1 cellular context compared by ENCODE assay signal in genomic region chr1:72282690-72283203, GRCh38.
A peak's percentile ranks its signal among the peaks of the same experiment; 100 is the strongest.
TF ChIP-seq lines count a peak whose summit lies in the region.

No MANE protein-coding gene starts in this region.

TF ChIP-seq in H1, 55 proteins besides CTCF, POLR2A, EP300 and RAD21 (continued from another document):
- no peak for TF ChIP-seq KDM5A (IDR thresholded peaks at IDR 0.05; ENCODE audit: low read length)
- TF ChIP-seq SRF (IDR thresholded peaks at IDR 0.05; ENCODE audit: low read depth, low read length): no peak
- TF ChIP-seq TBP (IDR thresholded peaks at IDR 0.05; ENCODE audit: low read depth, low read length): peak; percentile 67; the same call in 1 of the 2 replicates
- TF ChIP-seq RNF2 (IDR thresholded peaks at IDR 0.05; ENCODE audit: borderline replicate concordance, low read depth, low read length, missing control alignments, poor library complexity, severe bottlenecking): no peak
- TF ChIP-seq, protein P1, sequence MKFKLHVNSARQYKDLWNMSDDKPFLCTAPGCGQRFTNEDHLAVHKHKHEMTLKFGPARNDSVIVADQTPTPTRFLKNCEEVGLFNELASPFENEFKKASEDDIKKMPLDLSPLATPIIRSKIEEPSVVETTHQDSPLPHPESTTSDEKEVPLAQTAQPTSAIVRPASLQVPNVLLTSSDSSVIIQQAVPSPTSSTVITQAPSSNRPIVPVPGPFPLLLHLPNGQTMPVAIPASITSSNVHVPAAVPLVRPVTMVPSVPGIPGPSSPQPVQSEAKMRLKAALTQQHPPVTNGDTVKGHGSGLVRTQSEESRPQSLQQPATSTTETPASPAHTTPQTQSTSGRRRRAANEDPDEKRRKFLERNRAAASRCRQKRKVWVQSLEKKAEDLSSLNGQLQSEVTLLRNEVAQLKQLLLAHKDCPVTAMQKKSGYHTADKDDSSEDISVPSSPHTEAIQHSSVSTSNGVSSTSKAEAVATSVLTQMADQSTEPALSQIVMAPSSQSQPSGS (IDR thresholded peaks at IDR 0.05; ENCODE audit: low read length): no peak
- no peak for TF ChIP-seq POU5F1 (IDR thresholded peaks at IDR 0.05; ENCODE audit: low read depth, low read length)
- TF ChIP-seq BCL11A (IDR thresholded peaks at IDR 0.05; ENCODE audit: low read depth in 2 of 2, low read length in 2 of 2): no peak
- TF ChIP-seq SP1 (IDR thresholded peaks at IDR 0.05; ENCODE audit: low read depth, low read length): no peak
- no peak for TF ChIP-seq BRCA1 (IDR thresholded peaks at IDR 0.05; ENCODE audit: low read depth, low read length)
- TF ChIP-seq BACH1 (IDR thresholded peaks at IDR 0.05; ENCODE audit: low read length): no peak
- TF ChIP-seq TAF1 (IDR thresholded peaks at IDR 0.05; ENCODE audit: low read depth, low read length): peak; percentile 50; the same call in 1 of the 2 replicates
- no peak for TF ChIP-seq CBX8 (IDR thresholded peaks at IDR 0.05; ENCODE audit: borderline replicate concordance, low read depth, low read length)
- TF ChIP-seq HDAC6 (IDR thresholded peaks at IDR 0.05; ENCODE audit: low read depth, low read length): no peak
- TF ChIP-seq NRF1 (IDR thresholded peaks at IDR 0.05; ENCODE audit: low read depth, low read length): no peak
- TF ChIP-seq RBBP5 (IDR thresholded peaks at IDR 0.05; ENCODE audit: borderline replicate concordance, low read depth, low read length): 0 out of 2 replicates have a peak, but pooled peaks have one; percentile 68
- peak; percentile 34 for TF ChIP-seq TAF7 (optimal IDR thresholded peaks at IDR 0.05; ENCODE audit: borderline replicate concordance, low read depth, low read length)
- TF ChIP-seq ASH2L (IDR thresholded peaks at IDR 0.05; ENCODE audit: low read length): no peak
- no peak for TF ChIP-seq SUZ12 (IDR thresholded peaks at IDR 0.05; ENCODE audit: low read length)
